ENCODE assay signal across 8 cellular contexts in genomic region chrX:86047174-86047991, GRCh38. TPM values are rescaled to one million over a fixed set of nuclear protein-coding genes. Genes with fewer than 3 reads are reported as not detected.
DNase-seq lines count a peak whose midpoint lies in the region; ATAC-seq, FAIRE-seq and TF ChIP-seq lines count a peak whose summit lies in the region.

A gene with protein sequence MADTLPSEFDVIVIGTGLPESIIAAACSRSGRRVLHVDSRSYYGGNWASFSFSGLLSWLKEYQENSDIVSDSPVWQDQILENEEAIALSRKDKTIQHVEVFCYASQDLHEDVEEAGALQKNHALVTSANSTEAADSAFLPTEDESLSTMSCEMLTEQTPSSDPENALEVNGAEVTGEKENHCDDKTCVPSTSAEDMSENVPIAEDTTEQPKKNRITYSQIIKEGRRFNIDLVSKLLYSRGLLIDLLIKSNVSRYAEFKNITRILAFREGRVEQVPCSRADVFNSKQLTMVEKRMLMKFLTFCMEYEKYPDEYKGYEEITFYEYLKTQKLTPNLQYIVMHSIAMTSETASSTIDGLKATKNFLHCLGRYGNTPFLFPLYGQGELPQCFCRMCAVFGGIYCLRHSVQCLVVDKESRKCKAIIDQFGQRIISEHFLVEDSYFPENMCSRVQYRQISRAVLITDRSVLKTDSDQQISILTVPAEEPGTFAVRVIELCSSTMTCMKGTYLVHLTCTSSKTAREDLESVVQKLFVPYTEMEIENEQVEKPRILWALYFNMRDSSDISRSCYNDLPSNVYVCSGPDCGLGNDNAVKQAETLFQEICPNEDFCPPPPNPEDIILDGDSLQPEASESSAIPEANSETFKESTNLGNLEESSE (minus strand): TSS chrX:86047558. CDS start chrX:86047532, 26 bp downstream.

- TF ChIP-seq POLR2A in gastroesophageal sphincter (IDR thresholded peaks at IDR 0.05), result peak in 1 of 2 donors; percentile 16
- peak in 1 of 2 donors; percentile 59 for TF ChIP-seq POLR2A in thyroid gland (IDR thresholded peaks at IDR 0.05)

- TF ChIP-seq CTCF in D721Med (IDR thresholded peaks at IDR 0.05; ENCODE audit: insufficient read depth, missing control alignments) (no peak), Loucy (conservative IDR thresholded peaks at IDR 0.05; ENCODE audit: low read length) (no peak), gastroesophageal sphincter (IDR thresholded peaks at IDR 0.05) (no peak), osteoblast (IDR thresholded peaks at IDR 0.05; ENCODE audit: extremely low read depth, low read depth, low read length) (no peak), thyroid gland (IDR thresholded peaks at IDR 0.05) (no peak)

- peak within 1 kb of the TSS; percentile 98 for H2AFZ ChIP-seq in Loucy (ENCODE audit: low read length)
- peak within 1 kb of the TSS; percentile 93 for H2AFZ ChIP-seq in osteoblast (ENCODE audit: low read length)

- H3K9me3 ChIP-seq in Loucy (ENCODE audit: insufficient read depth, low read depth, low read length), result no peaks in the 10 kb centered on the region
- H3K9me3 ChIP-seq in gastroesophageal sphincter, result no peaks in the 10 kb centered on the region
- H3K9me3 ChIP-seq in osteoblast (ENCODE audit: low read depth, low read length), result no peaks in the 10 kb centered on the region
- H3K9me3 ChIP-seq in thyroid gland, result no peaks in the 10 kb centered on the region

- no peaks in the 10 kb centered on the region for H4K20me1 ChIP-seq in Loucy (ENCODE audit: insufficient read depth, low read length, poor library complexity, severe bottlenecking)
- H4K20me1 ChIP-seq in osteoblast (ENCODE audit: insufficient read depth, low read length), result no peaks in the 10 kb centered on the region

- H3K27ac ChIP-seq in gastroesophageal sphincter (peak within 1 kb of the TSS; percentile 83 to 95 (median 83)), osteoblast (ENCODE audit: low read depth, low read length) (peak within 1 kb of the TSS; percentile 95), thyroid gland (peak within 1 kb of the TSS in 2 of 3 donors; percentile 86 to 87)

- no peaks in the 10 kb centered on the region for H3K9me2 ChIP-seq in Loucy (replicated peaks; ENCODE audit: low read depth, low read length)

- H3K4me2 ChIP-seq in Loucy (ENCODE audit: low read depth, low read length, poor library complexity, severe bottlenecking) (peak within 1 kb of the TSS; percentile 74), osteoblast (ENCODE audit: insufficient read depth, low read length) (peak within 1 kb of the TSS; percentile 75)

- DNase-seq in D721Med (ENCODE audit: insufficient read length, low spot score) (peak; percentile 13), activated T-helper 1 cell treated with Interleukin-2 at 50 U/mL for 16 hours (ENCODE audit: low read depth) (peak; percentile 15), osteoblast (ENCODE audit: insufficient read length, low spot score, missing footprints) (peak; percentile 83), thyroid gland (peak; percentile 44 to 51), NCI-H146 (lab: John Stamatoyannopoulos, UW) (no peak)

- H3K79me2 ChIP-seq in Loucy (ENCODE audit: insufficient read depth, low read length), result peaks cover 30% of the 10 kb centered on the region
- peaks cover 48% of the 10 kb centered on the region for H3K79me2 ChIP-seq in osteoblast (ENCODE audit: insufficient read depth, low read length)

- peak; percentile 21 for FAIRE-seq in D721Med (lab: Jason Lieb, UNC)

- H3K27me3 ChIP-seq in Loucy (ENCODE audit: insufficient read depth, low read length, poor library complexity, severe bottlenecking), result peaks cover 4% of the 10 kb centered on the region
- no peaks in the 10 kb centered on the region for H3K27me3 ChIP-seq in gastroesophageal sphincter
- no peaks in the 10 kb centered on the region for H3K27me3 ChIP-seq in osteoblast (ENCODE audit: insufficient read depth, low read length)
- H3K27me3 ChIP-seq in thyroid gland, result peaks cover 5% of the 10 kb centered on the region

- no peaks in the 10 kb centered on the region for H3F3A ChIP-seq in Loucy (ENCODE audit: low read depth)

- peak within 1 kb of the TSS; percentile 75 for H3K9ac ChIP-seq in Loucy (ENCODE audit: low read depth, low read length, poor library complexity, severe bottlenecking)

- intact Hi-C loops in thyroid gland (cut with DNase I), result no loop called here

- H3K36me3 ChIP-seq in Loucy (ENCODE audit: insufficient read depth, low read length) (no peaks in the 10 kb centered on the region), gastroesophageal sphincter (no peaks in the 10 kb centered on the region), osteoblast (ENCODE audit: insufficient read depth, low read length) (no peaks in the 10 kb centered on the region), thyroid gland (no peaks in the 10 kb centered on the region)

- ATAC-seq in GM21786 (IDR thresholded peaks at IDR 0.05; ENCODE audit: unreplicated experiment) (peak; percentile 98), gastroesophageal sphincter (peak; percentile 96)

- H3K4me1 ChIP-seq in Loucy (ENCODE audit: insufficient read depth, low read length, poor library complexity, severe bottlenecking), result peaks cover 5% of the 10 kb centered on the region
- H3K4me1 ChIP-seq in gastroesophageal sphincter, result peaks cover 0 to 11% (median 0%) of the 10 kb centered on the region in 3 donors
- no peaks in the 10 kb centered on the region for H3K4me1 ChIP-seq in osteoblast (ENCODE audit: insufficient read depth, low read length)
- H3K4me1 ChIP-seq in thyroid gland, result no peaks in the 10 kb centered on the region

- TF ChIP-seq EP300 in gastroesophageal sphincter (IDR thresholded peaks at IDR 0.05), result no peak

- 0 to 21% methylated on average over 18 to 21 of the region's 29 CpGs for WGBS in gastroesophageal sphincter (ENCODE audit: low coverage in 1 of 2), 2 donors
- 0% methylated on average over 29 of the region's 29 CpGs for WGBS in thyroid gland, 2 donors

- H3K4me3 ChIP-seq in Loucy (ENCODE audit: low read length, poor library complexity, severe bottlenecking) (peak within 1 kb of the TSS; percentile 77), gastroesophageal sphincter (peak within 1 kb of the TSS; percentile 59 to 98), osteoblast (ENCODE audit: insufficient read depth, low read length) (peak within 1 kb of the TSS; percentile 89), thyroid gland (replicated peaks in 1 of 3) (peak within 1 kb of the TSS in 2 of 3 donors; percentile 25 to 73)

RNA-seq across cellular contexts. Expression of the gene that starts here (rescaled TPM):
- 10 to 100 TPM; 12.5 to 25.2 (median 18.8) TPM for total RNA-seq in gastroesophageal sphincter
- total RNA-seq in osteoblast, result 25.3 and 31.5 TPM in 2 replicates
- total RNA-seq in thyroid gland, result 10 to 100 TPM; 25.1 to 33.6 (median 30.8) TPM
